22 cellular contexts compared by ENCODE assay signal in the genomic region with DNA sequence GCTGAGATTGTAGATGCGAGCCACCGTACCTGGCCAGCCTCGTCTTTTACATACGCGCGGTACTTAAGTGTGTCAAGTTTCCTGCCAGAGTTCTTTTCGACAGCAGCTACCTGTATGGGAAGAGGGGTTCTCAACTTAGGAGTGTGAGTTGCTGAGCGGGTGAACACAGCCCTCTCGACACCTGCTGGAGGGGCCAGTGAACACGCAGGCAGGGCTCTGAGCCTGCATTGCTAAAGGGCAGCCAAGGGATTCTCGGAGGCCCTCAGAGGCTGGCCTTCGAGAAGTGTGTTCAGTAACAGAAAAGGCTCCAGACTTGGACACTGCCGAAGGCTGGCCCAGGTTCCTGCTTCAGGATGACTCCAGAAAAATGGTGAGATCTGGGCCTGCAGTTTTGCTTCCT. TPM values are rescaled to one million over a fixed set of nuclear protein-coding genes. Genes with fewer than 3 reads are reported as not detected.
DNase-seq lines count a peak whose midpoint lies in the region; ATAC-seq, FAIRE-seq and TF ChIP-seq lines count a peak whose summit lies in the region.
"Had no signal": no experiment of that assay in that cellular context is flagged by ENCODE, and none has a peak within 500 bp of the region (broad histone marks: within the 10 kb centered on the region; RNA-seq: fewer than 3 reads in every experiment).

No MANE protein-coding gene starts in this region.

- intact Hi-C loops in dendritic cell treated with granulocyte-macrophage colony-stimulating factor and Interleukin-4, amounts not matched to agents 40 ng/mL and 50 ng/mL, for 4 days (cut with micrococcal nuclease), result no loop called here

- peak overlapping the region in 1 of 2 donors; percentile 8 for H3K27ac ChIP-seq in lung (ENCODE audit: low read depth in 1 of 2, low read length in 1 of 2)
- H3K27ac ChIP-seq: HL-60 had no signal

- peak; percentile 3 for ATAC-seq in lung (ENCODE audit: insufficient read depth, low FRiP score)
- no peak for ATAC-seq in activated CD8-positive, alpha-beta T cell treated with anti-CD3 and anti-CD28 coated beads, Interleukin-2, amount 10 ng/mL, durations not matched to agents 7 days and 5 days
- ATAC-seq in GM18861 (IDR thresholded peaks at IDR 0.05; ENCODE audit: unreplicated experiment), result no peak
- ATAC-seq: HCT116, K562 had no signal

- no peak for TF ChIP-seq CTCF in lung (IDR thresholded peaks at IDR 0.05; ENCODE audit: control extremely low read depth, extremely low read depth)

- H3K4me1 Mint-ChIP-seq in dendritic cell treated with granulocyte-macrophage colony-stimulating factor and Interleukin-4, amounts not matched to agents 40 ng/mL and 50 ng/mL, for 4 days (ENCODE audit: low read depth), result peaks cover 35% of the 10 kb centered on the region
- peaks cover 41% of the 10 kb centered on the region for H3K4me1 Mint-ChIP-seq in activated CD8-positive, alpha-beta T cell treated with anti-CD3 and anti-CD28 coated beads, Interleukin-2, amount 10 ng/mL, durations not matched to agents 7 days and 5 days (ENCODE audit: low read depth)

- no peaks in the 10 kb centered on the region for H3K27me3 ChIP-seq in lung (ENCODE audit: control insufficient read depth, insufficient read depth)
- H3K27me3 ChIP-seq: BE2C had no signal

- peaks cover under 1 to 3% of the 10 kb centered on the region in 2 donors for H3K4me1 ChIP-seq in lung (ENCODE audit: control insufficient read depth in 2 of 2, insufficient read depth in 2 of 2, low read length in 2 of 2)

- H3K9me3 Mint-ChIP-seq in dendritic cell treated with granulocyte-macrophage colony-stimulating factor and Interleukin-4, amounts not matched to agents 40 ng/mL and 50 ng/mL, for 4 days, result no peaks in the 10 kb centered on the region
- no peaks in the 10 kb centered on the region for H3K9me3 Mint-ChIP-seq in activated CD8-positive, alpha-beta T cell treated with anti-CD3 and anti-CD28 coated beads, Interleukin-2, amount 10 ng/mL, durations not matched to agents 7 days and 5 days (ENCODE audit: insufficient read depth)
- H3K9me3 Mint-ChIP-seq: CD4-positive, alpha-beta T cell; HFFc6 had no signal

- H3K36me3 Mint-ChIP-seq in dendritic cell treated with granulocyte-macrophage colony-stimulating factor and Interleukin-4, amounts not matched to agents 40 ng/mL and 50 ng/mL, for 4 days (ENCODE audit: low read depth), result peaks cover 96% of the 10 kb centered on the region
- peaks cover 67% of the 10 kb centered on the region for H3K36me3 Mint-ChIP-seq in activated CD8-positive, alpha-beta T cell treated with anti-CD3 and anti-CD28 coated beads, Interleukin-2, amount 10 ng/mL, durations not matched to agents 7 days and 5 days (ENCODE audit: low read depth)

- H3K4me3 ChIP-seq in lung, result no peak overlapping the region
- H3K4me3 ChIP-seq: K562 had no signal

- no peaks in the 10 kb centered on the region for H3K27me3 Mint-ChIP-seq in dendritic cell treated with granulocyte-macrophage colony-stimulating factor and Interleukin-4, amounts not matched to agents 40 ng/mL and 50 ng/mL, for 4 days
- no peaks in the 10 kb centered on the region for H3K27me3 Mint-ChIP-seq in activated CD8-positive, alpha-beta T cell treated with anti-CD3 and anti-CD28 coated beads, Interleukin-2, amount 10 ng/mL, durations not matched to agents 7 days and 5 days (ENCODE audit: low read depth)
- H3K27me3 Mint-ChIP-seq: CD4-positive, alpha-beta T cell had no signal

- no peak for TF ChIP-seq POLR2A in erythroblast (IDR thresholded peaks at IDR 0.05; ENCODE audit: low read length)

- peak overlapping the region; percentile 3 for H3K27ac Mint-ChIP-seq in dendritic cell treated with granulocyte-macrophage colony-stimulating factor and Interleukin-4, amounts not matched to agents 40 ng/mL and 50 ng/mL, for 4 days
- H3K27ac Mint-ChIP-seq in activated CD8-positive, alpha-beta T cell treated with anti-CD3 and anti-CD28 coated beads, Interleukin-2, amount 10 ng/mL, durations not matched to agents 7 days and 5 days, result no peak overlapping the region
- H3K27ac Mint-ChIP-seq: CD4-positive, alpha-beta T cell; HFFc6 had no signal

- DNase-seq in HTR-8/SVneo (ENCODE audit: insufficient read length, low spot score) (no peak), lung (ENCODE audit: low spot score) (no peak), foreskin melanocyte (no peak), erythroblast (lab: John Stamatoyannopoulos, UW) (no peak)
- DNase-seq in activated CD8-positive, alpha-beta T cell treated with anti-CD3 and anti-CD28 coated beads, Interleukin-2, amount 10 ng/mL, durations not matched to agents 7 days and 5 days, result no peak
- DNase-seq: ACHN; BE2C; C1 segment of cervical spinal cord; Caco-2; CD4-positive, alpha-beta T cell; GF-D8; GOT3; H7; HFFc6; IMR-90 had no signal

- POLR2A ChIA-PET in activated CD8-positive, alpha-beta T cell treated with anti-CD3 and anti-CD28 coated beads, Interleukin-2, amount 10 ng/mL, durations not matched to agents 7 days and 5 days (lab: Charles Lee), result interaction anchor here (1.2 kb wide), 1 partner anchor 9 kb away, joined by 3 read pairs; no protein-coding TSS in a partner anchor

- FAIRE-seq in HTR-8/SVneo (lab: Jason Lieb, UNC), result peak; percentile 33
- FAIRE-seq: A204.1, D721Med, K562 had no signal

- H3K36me3 ChIP-seq in lung (ENCODE audit: control insufficient read depth in 2 of 2, insufficient read depth in 2 of 2, low read length in 2 of 2), result peaks cover 6 to 48% of the 10 kb centered on the region in 2 donors

- no peak overlapping the region for H3K4me3 Mint-ChIP-seq in dendritic cell treated with granulocyte-macrophage colony-stimulating factor and Interleukin-4, amounts not matched to agents 40 ng/mL and 50 ng/mL, for 4 days
- H3K4me3 Mint-ChIP-seq in activated CD8-positive, alpha-beta T cell treated with anti-CD3 and anti-CD28 coated beads, Interleukin-2, amount 10 ng/mL, durations not matched to agents 7 days and 5 days, result no peak overlapping the region
- H3K4me3 Mint-ChIP-seq: CD4-positive, alpha-beta T cell; HFFc6 had no signal

- 80 to 97% methylated on average over 13 of the region's 13 CpGs for WGBS in lung, 2 donors

- CTCF ChIA-PET in activated CD8-positive, alpha-beta T cell treated with anti-CD3 and anti-CD28 coated beads, Interleukin-2, amount 10 ng/mL, durations not matched to agents 7 days and 5 days (lab: Charles Lee), result no interaction called here

- H3K9me3 ChIP-seq in lung (ENCODE audit: control insufficient read depth in 2 of 2, insufficient read depth in 1 of 2, low read length in 1 of 2), result no peaks in the 10 kb centered on the region
- H3K9me3 ChIP-seq: BE2C, Caco-2 had no signal

RNA-seq across cellular contexts. Expression of gene ZC3H18, which starts 6.1 kb away (rescaled TPM):
- 10 to 100 TPM; 21.2 to 44.0 TPM for total RNA-seq in lung
- polyA plus RNA-seq in lung, result 10 to 100 TPM; 25.3 to 31.9 TPM
- 10 to 100 TPM; 80.9 to 90.0 TPM for total RNA-seq in activated CD8-positive, alpha-beta T cell treated with anti-CD3 and anti-CD28 coated beads, Interleukin-2, amount 10 ng/mL, durations not matched to agents 7 days and 5 days
